In the genomic region with DNA sequence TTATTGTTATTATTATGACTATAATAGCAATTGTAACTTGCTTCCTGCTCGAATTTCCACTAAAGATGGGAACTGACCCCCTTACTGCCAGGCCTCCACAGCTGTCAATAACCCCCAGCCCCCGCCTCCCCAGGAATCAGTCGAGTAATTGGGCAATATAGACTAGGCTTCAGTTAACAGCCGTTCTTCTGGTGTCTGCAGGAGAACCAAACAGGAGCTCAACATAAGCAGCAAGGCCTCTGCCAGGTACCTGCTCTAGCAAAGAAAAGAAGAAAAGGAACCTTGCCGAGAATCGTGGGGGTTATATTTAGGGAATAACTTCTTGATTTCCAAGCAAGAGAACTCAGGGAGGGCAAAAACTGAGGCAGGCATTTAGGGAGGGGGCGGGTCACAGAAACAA, we compare ENCODE assay signal across 30 cellular contexts. TPM values are rescaled to one million over a fixed set of nuclear protein-coding genes. Genes with fewer than 3 reads are reported as not detected.
"Had no signal": no experiment of that assay in that cellular context is flagged by ENCODE, and none has a peak within 500 bp of the region (broad histone marks: within the 10 kb centered on the region; RNA-seq: fewer than 3 reads in every experiment).

No MANE protein-coding gene starts in this region.

- H3K27ac Mint-ChIP-seq: effector memory CD8-positive, alpha-beta T cell; naive thymus-derived CD4-positive, alpha-beta T cell had no signal

- H3K36me3 ChIP-seq: gastrocnemius medialis, left lung, prostate gland, right atrium auricular region, suprapubic skin, transverse colon, vagina had no signal

- DNase-seq: cortex of kidney; effector memory CD8-positive, alpha-beta T cell; foreskin fibroblast; gastrocnemius medialis; head of caudate nucleus; left cardiac atrium; left lung; mesenchymal stem cell; midbrain; naive thymus-derived CD4-positive, alpha-beta T cell; nephron progenitor cell; nucleus accumbens; stimulated activated CD4-positive, alpha-beta T cell treated with anti-CD3 and anti-CD28 coated beads, Interleukin-12 subunit alpha, Interleukin-12 subunit beta, amount 100 ng/mL, for 4 hours; stimulated activated CD4-positive, alpha-beta T cell treated with anti-CD3 and anti-CD28 coated beads, Interleukin-1b, Interleukin-23, amount 100 ng/mL, for 48 hours; stimulated activated CD4-positive, alpha-beta T cell treated with anti-CD3 and anti-CD28 coated beads, Interleukin-4, amount 100 ng/mL, for 1 hour; stimulated activated CD8-positive, alpha-beta memory T cell treated with anti-CD3 and anti-CD28 coated beads, Interleukin-4, amount 100 ng/mL, for 48 hours; stimulated activated naive CD4-positive, alpha-beta T cell; stimulated activated naive CD8-positive, alpha-beta T cell treated with anti-CD3 and anti-CD28 coated beads, Interleukin-15, amount 100 ng/mL, for 72 hours; transverse colon had no signal

- H3K4me2 ChIP-seq: smooth muscle cell had no signal

- H3K4me3 ChIP-seq: gastrocnemius medialis, left lung, prostate gland, right atrium auricular region, smooth muscle cell, suprapubic skin, transverse colon, vagina had no signal

- H3K36me3 Mint-ChIP-seq: naive thymus-derived CD4-positive, alpha-beta T cell had no signal

- H3K4me1 ChIP-seq: gastrocnemius medialis, left lung, prostate gland, right atrium auricular region, suprapubic skin, transverse colon, vagina had no signal

- FAIRE-seq: islet of Langerhans had no signal

- H3K27ac ChIP-seq: gastrocnemius medialis, left lung, prostate gland, right atrium auricular region, suprapubic skin, transverse colon, vagina had no signal

- H3K4me3 Mint-ChIP-seq: effector memory CD8-positive, alpha-beta T cell; naive thymus-derived CD4-positive, alpha-beta T cell; nephron progenitor cell; stimulated activated naive CD8-positive, alpha-beta T cell treated with anti-CD3 and anti-CD28 coated beads, Interleukin-15, amount 100 ng/mL, for 72 hours had no signal

- H3K27me3 ChIP-seq: gastrocnemius medialis, right atrium auricular region, suprapubic skin, vagina had no signal

- H3K9me3 Mint-ChIP-seq: effector memory CD8-positive, alpha-beta T cell; naive thymus-derived CD4-positive, alpha-beta T cell; nephron progenitor cell; stimulated activated naive CD8-positive, alpha-beta T cell treated with anti-CD3 and anti-CD28 coated beads, Interleukin-15, amount 100 ng/mL, for 72 hours had no signal

- H3K9me3 ChIP-seq: gastrocnemius medialis, left lung, prostate gland, right atrium auricular region, suprapubic skin, transverse colon, vagina had no signal

RNA-seq across cellular contexts. Expression of a gene that starts 21.8 kb away (rescaled TPM):
- total RNA-seq: dermis microvascular lymphatic vessel endothelial cell, lung microvascular endothelial cell, osteocyte had no signal
- polyA plus RNA-seq: naive thymus-derived CD4-positive, alpha-beta T cell had no signal

RNA-seq across cellular contexts. Expression of a gene that starts 42.6 kb away (rescaled TPM):
- total RNA-seq: dermis microvascular lymphatic vessel endothelial cell; left cardiac atrium; lung microvascular endothelial cell; mucosa of gallbladder; naive thymus-derived CD4-positive, alpha-beta T cell; osteocyte; vagina had no signal
- polyA plus RNA-seq: naive thymus-derived CD4-positive, alpha-beta T cell; thymus had no signal

RNA-seq across cellular contexts. Expression of a gene that starts 47.2 kb away (rescaled TPM):
- total RNA-seq: dermis microvascular lymphatic vessel endothelial cell; lung microvascular endothelial cell; naive thymus-derived CD4-positive, alpha-beta T cell; osteocyte; right atrium auricular region; vagina had no signal
- polyA plus RNA-seq: naive thymus-derived CD4-positive, alpha-beta T cell had no signal
